Comparison of ENCODE assay signal across 15 cellular contexts in genomic region chr4:10887600-10887999, GRCh38.
DNase-seq lines count a peak whose midpoint lies in the region; ATAC-seq and TF ChIP-seq lines count a peak whose summit lies in the region.
"Had no signal": no experiment of that assay in that cellular context is flagged by ENCODE, and none has a peak within 500 bp of the region (broad histone marks: within the 10 kb centered on the region; RNA-seq: fewer than 3 reads in every experiment).

No MANE protein-coding gene starts in this region.

- H3K36me3 ChIP-seq in mesenchymal stem cell (ENCODE audit: control insufficient read depth in 1 of 2, insufficient read depth in 2 of 2, low read depth in 1 of 2, low read length in 2 of 2) (no peaks in the 10 kb centered on the region), psoas muscle (ENCODE audit: insufficient read depth in 1 of 2, low read depth in 1 of 2) (no peaks in the 10 kb centered on the region), thyroid gland (no peaks in the 10 kb centered on the region)

- H2BK15ac ChIP-seq in mesenchymal stem cell (ENCODE audit: low read depth, poor library complexity, severe bottlenecking): no peak overlapping the region

- H4K8ac ChIP-seq in mesenchymal stem cell (ENCODE audit: low read length): no peak overlapping the region

- H2BK12ac ChIP-seq in mesenchymal stem cell (ENCODE audit: low read length in 2 of 2): no peak overlapping the region

- H2AK5ac ChIP-seq in mesenchymal stem cell (ENCODE audit: low read length, severe bottlenecking): no peak overlapping the region

- H4K91ac ChIP-seq in mesenchymal stem cell (ENCODE audit: low read length): no peak overlapping the region

- TF ChIP-seq CTCF in psoas muscle (IDR thresholded peaks at IDR 0.05) (no peak), thyroid gland (IDR thresholded peaks at IDR 0.05) (no peak)

- H3K4ac ChIP-seq in mesenchymal stem cell (ENCODE audit: low read depth in 1 of 2, low read length in 2 of 2): no peak overlapping the region

- no peak for TF ChIP-seq POLR2A in thyroid gland (IDR thresholded peaks at IDR 0.05)

- DNase-seq in SK-MEL-5 (ENCODE audit: low read depth, low spot score) (peak; percentile 4), left kidney (ENCODE audit: low read depth, low spot score) (peak; percentile 51), mesenchymal stem cell (no peak), psoas muscle (no peak), thyroid gland (no peak)
- DNase-seq: C1 segment of cervical spinal cord; Calu3; CD4-positive, alpha-beta memory T cell; COR-L47; DMS53; DMS79 treated with DMSO at 0.1 percent for 48 hours; GF-D8; GOT3; HCEC 1CT had no signal

- H3K14ac ChIP-seq in mesenchymal stem cell (ENCODE audit: low read length in 2 of 2): no peak overlapping the region

- H2BK5ac ChIP-seq in mesenchymal stem cell (ENCODE audit: low read depth, low read length, poor library complexity, severe bottlenecking): no peak overlapping the region

- H3K9me3 ChIP-seq in mesenchymal stem cell (ENCODE audit: control insufficient read depth, low read length): no peaks in the 10 kb centered on the region
- H3K9me3 ChIP-seq in psoas muscle: no peaks in the 10 kb centered on the region
- no peaks in the 10 kb centered on the region for H3K9me3 ChIP-seq in thyroid gland

- H3K27ac ChIP-seq in mesenchymal stem cell (ENCODE audit: low read length, poor library complexity, severe bottlenecking): no peak overlapping the region
- no peak overlapping the region for H3K27ac ChIP-seq in psoas muscle
- no peak overlapping the region for H3K27ac ChIP-seq in thyroid gland

- intact Hi-C loops in psoas muscle (cut with DNase I): no loop called here
- intact Hi-C loops in thyroid gland (cut with DNase I): no loop called here

- H3K4me1 ChIP-seq in mesenchymal stem cell (ENCODE audit: control insufficient read depth, insufficient read depth, low read depth, low read length) (no peaks in the 10 kb centered on the region), psoas muscle (no peaks in the 10 kb centered on the region), thyroid gland (no peaks in the 10 kb centered on the region)

- H3K79me1 ChIP-seq in mesenchymal stem cell (replicated peaks; ENCODE audit: low read length, poor library complexity, severe bottlenecking): no peaks in the 10 kb centered on the region

- 88% methylated on average over 5 of the region's 7 CpGs for WGBS in mesenchymal stem cell
- WGBS in psoas muscle, 3 donors: 58 to 71% (median 61%) methylated on average over 7 of the region's 7 CpGs
- 80 to 84% methylated on average over 7 of the region's 7 CpGs for WGBS in thyroid gland, 2 donors

- H3K18ac ChIP-seq in mesenchymal stem cell (ENCODE audit: low read depth in 1 of 2, low read length in 2 of 2): no peak overlapping the region

- no peak overlapping the region for H3K9ac ChIP-seq in mesenchymal stem cell (ENCODE audit: low read length)

- no peak overlapping the region for H2AFZ ChIP-seq in mesenchymal stem cell (ENCODE audit: low read depth, low read length)

- H2BK120ac ChIP-seq in mesenchymal stem cell (ENCODE audit: low read depth, low read length): no peak overlapping the region

- no peak overlapping the region for H3K4me2 ChIP-seq in mesenchymal stem cell (ENCODE audit: low read length, poor library complexity, severe bottlenecking)

- ATAC-seq in GM19351 (IDR thresholded peaks at IDR 0.05; ENCODE audit: unreplicated experiment) (peak; percentile 60), psoas muscle (no peak)

- H3K27me3 ChIP-seq in mesenchymal stem cell (ENCODE audit: control insufficient read depth in 1 of 2, insufficient read depth in 1 of 2, low read length in 2 of 2) (no peaks in the 10 kb centered on the region), psoas muscle (ENCODE audit: insufficient read depth in 3 of 3, low read length in 2 of 3) (no peaks in the 10 kb centered on the region), thyroid gland (no peaks in the 10 kb centered on the region)

- in situ Hi-C loops in SK-MEL-5 (cut with HindIII; ENCODE audit: low pct_unique_long_range_greater_than_20kb, low sequenced_read_pairs): no loop called here

- H3K23ac ChIP-seq in mesenchymal stem cell (ENCODE audit: low read length in 2 of 2): no peak overlapping the region

- no peak overlapping the region for H3K4me3 ChIP-seq in mesenchymal stem cell (ENCODE audit: insufficient read depth in 1 of 2, low read depth in 1 of 2, low read length in 2 of 2)
- H3K4me3 ChIP-seq in psoas muscle: no peak overlapping the region
- no peak overlapping the region for H3K4me3 ChIP-seq in thyroid gland (replicated peaks in 1 of 3)

Comparison
In these comparisons a context has a peak if more than half of its experiments do, and no peak if none do; other contexts are left out.
1. DNase-seq: peak in SK-MEL-5 (single experiment) and left kidney (single experiment); none in mesenchymal stem cell (single experiment), psoas muscle (0 of 2) and thyroid gland (0 of 2).